Comparison of ENCODE assay signal across 8 cellular contexts in the genomic region with DNA sequence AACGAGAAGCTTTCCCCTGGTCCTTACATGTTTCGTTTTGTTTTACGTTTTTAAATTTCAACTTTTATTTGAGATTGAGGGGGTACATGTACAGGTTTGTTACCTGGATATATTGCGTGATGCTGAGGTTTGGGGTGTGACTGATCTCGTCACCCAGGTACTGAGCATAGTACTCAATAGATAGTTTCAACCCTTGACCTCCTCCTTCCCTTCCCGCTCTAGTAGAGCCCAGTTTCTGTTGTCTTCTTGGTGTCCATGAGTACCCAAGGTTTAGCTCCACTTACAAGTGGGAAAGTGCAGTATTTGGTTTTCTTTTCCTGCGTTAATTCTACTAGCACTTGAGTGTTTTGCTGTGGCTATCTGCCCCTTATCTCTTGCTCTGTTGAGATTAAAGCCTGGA. TPM values are rescaled to one million over a fixed set of nuclear protein-coding genes. Genes with fewer than 3 reads are reported as not detected.
DNase-seq lines count a peak whose midpoint lies in the region; ATAC-seq and TF ChIP-seq lines count a peak whose summit lies in the region.

No MANE protein-coding gene starts in this region.

- H3K79me2 ChIP-seq in GM23248 (ENCODE audit: insufficient read depth) = peaks cover 58% of the 10 kb centered on the region

- no peaks in the 10 kb centered on the region for H4K20me1 ChIP-seq in GM23248 (ENCODE audit: insufficient read depth)

- no peaks in the 10 kb centered on the region for H3K36me3 ChIP-seq in GM23248 (ENCODE audit: low read depth)

- TF ChIP-seq CTCF in foreskin keratinocyte (conservative IDR thresholded peaks at IDR 0.05) = no peak

- in situ Hi-C loops in GM23248 (cut with MboI) = no loop called here

- CTCF ChIA-PET in T-cell (lab: Charles Lee) = interaction anchor here (0.7 to 1.0 kb wide), 3 partner anchors 36 to 198 kb away, joined by 3 to 5 read pairs (median 5); no protein-coding TSS in a partner anchor

- H3K27me3 ChIP-seq in GM23248 (replicated peaks; ENCODE audit: insufficient read depth) (no peaks in the 10 kb centered on the region), foreskin keratinocyte (no peaks in the 10 kb centered on the region)

- H3K27me3 Mint-ChIP-seq in T-cell = no peaks in the 10 kb centered on the region

- peaks cover 20% of the 10 kb centered on the region for H3K36me3 Mint-ChIP-seq in T-cell

- WGBS in GM23248 (ENCODE audit: low coverage in 1 of 2, low lambda C conversion rate in 2 of 2, missing lambda C conversion rate in 2 of 2), 2 experiments = 4 to 6% methylated on average over 7 of the region's 7 CpGs

- no peaks in the 10 kb centered on the region for H3K9me3 Mint-ChIP-seq in T-cell

- 0 out of 2 replicates have a peak, but pooled peaks cover 3% of the 10 kb centered on the region for H3F3A ChIP-seq in GM23248 (ENCODE audit: insufficient read depth)

- ATAC-seq in T-cell (replicated peaks in 1 of 4) (no peak), foreskin keratinocyte (no peak)

- peaks cover 16% of the 10 kb centered on the region; the same call in 1 of the 2 replicates for H3K4me1 ChIP-seq in GM23248 (ENCODE audit: insufficient read depth)
- peaks cover 9% of the 10 kb centered on the region for H3K4me1 ChIP-seq in foreskin keratinocyte

- H2AFZ ChIP-seq in GM23248 = peak overlapping the region; percentile 89

- H3K4me1 Mint-ChIP-seq in T-cell = peaks cover 35 to 62% (median 60%) of the 10 kb centered on the region in 3 donors

- peak overlapping the region; percentile 66 to 71 for H3K27ac Mint-ChIP-seq in T-cell

- peak overlapping the region; percentile 90 for H3K9ac ChIP-seq in GM23248

- no peak overlapping the region for H3K27ac ChIP-seq in GM23248
- H3K27ac ChIP-seq in foreskin keratinocyte = peak overlapping the region; percentile 73

- POLR2A ChIA-PET in T-cell (lab: Charles Lee) = no interaction called here

- peak overlapping the region; percentile 96 for H3K4me3 ChIP-seq in GM23248
- H3K4me3 ChIP-seq in skeletal muscle cell (ENCODE audit: low read depth, low read length) = peak overlapping the region; percentile 94

- H3K9me2 ChIP-seq in GM23248 (ENCODE audit: insufficient read depth) = no peaks in the 10 kb centered on the region

- no peak for DNase-seq in GM23248
- no peak for DNase-seq in T-cell
- DNase-seq in foreskin keratinocyte = no peak
- no peak for DNase-seq in skeletal muscle cell (ENCODE audit: low read depth)
- no peak for DNase-seq in middle frontal gyrus (ENCODE audit: extremely low spot score, low spot score)
- no peak for DNase-seq in islet precursor cell
- no peak for DNase-seq in amniotic stem cell (lab: John Stamatoyannopoulos, UW)
- DNase-seq in NCI-H748 (lab: John Stamatoyannopoulos, UW; ENCODE audit: unreplicated experiment) = no peak

- peak overlapping the region; percentile 93 for H3K4me2 ChIP-seq in GM23248 (ENCODE audit: unreplicated experiment)

- no peaks in the 10 kb centered on the region for H3K9me3 ChIP-seq in GM23248 (ENCODE audit: low read depth)

- peak overlapping the region; percentile 78 to 82 (median 80) for H3K4me3 Mint-ChIP-seq in T-cell

RNA-seq across cellular contexts. Expression of a gene that starts 47.1 kb away (rescaled TPM):
- 23.3 and 33.8 TPM in 2 replicates for total RNA-seq in GM23248 (2014; rRNA removed; shearing (Covaris generic))
- 9.5 and 10.6 TPM in 2 replicates for polyA plus RNA-seq in GM23248 (2016; fragmentation: Nextera tagmentation; extraction: Ambion mirVana)
- total RNA-seq in T-cell = 100 to 1,000 TPM; 111 to 145 (median 126) TPM
- 43.1 and 49.4 TPM in 2 replicates for total RNA-seq in foreskin keratinocyte
- polyA plus RNA-seq in foreskin keratinocyte = 17.9 and 19.2 TPM in 2 replicates
